23 cellular contexts compared by ENCODE assay signal in genomic region chr16:12204601-12205000, GRCh38.
DNase-seq lines count a peak whose midpoint lies in the region; ATAC-seq, FAIRE-seq and TF ChIP-seq lines count a peak whose summit lies in the region.
"Had no signal": no experiment of that assay in that cellular context is flagged by ENCODE, and none has a peak within 500 bp of the region (broad histone marks: within the 10 kb centered on the region; RNA-seq: fewer than 3 reads in every experiment).

No MANE protein-coding gene starts in this region.

- TF ChIP-seq RAD21 in HepG2 (CRISPR knock-in tag; IDR thresholded peaks at IDR 0.05), result no peak

- no peaks in the 10 kb centered on the region for H3K36me3 ChIP-seq in HepG2 (replicated peaks in 1 of 2; ENCODE audit: control insufficient read depth in 1 of 2, insufficient read depth in 2 of 2, low read length in 2 of 2)
- H3K36me3 ChIP-seq in right lobe of liver, result no peaks in the 10 kb centered on the region
- H3K36me3 ChIP-seq in neuronal stem cell (replicated peaks in 1 of 2; ENCODE audit: control insufficient read depth in 2 of 2, insufficient read depth in 2 of 2, low read length in 2 of 2), result no peaks in the 10 kb centered on the region

- TF ChIP-seq EP300 in HepG2 (IDR thresholded peaks at IDR 0.05; ENCODE audit: low read depth in 2 of 2, low read length in 2 of 2) (no peak), HepG2 (CRISPR knock-in tag; IDR thresholded peaks at IDR 0.05; ENCODE audit: borderline replicate concordance) (no peak)

- H3K23ac ChIP-seq in neuronal stem cell (ENCODE audit: low read depth, low read length, poor library complexity), result no peak overlapping the region

- no peaks in the 10 kb centered on the region for H3K79me2 ChIP-seq in HepG2 (ENCODE audit: insufficient read depth, low read length)

- H2AK5ac ChIP-seq in neuronal stem cell (ENCODE audit: low read depth, low read length), result no peak overlapping the region

- ATAC-seq in HepG2 (no peak), right lobe of liver (no peak), Right ventricle myocardium inferior (no peak)
- ATAC-seq: A549; CD8-positive, alpha-beta T cell had no signal

- H2AFZ ChIP-seq in HepG2 (ENCODE audit: low read length) (no peak overlapping the region), neuronal stem cell (ENCODE audit: low read length) (no peak overlapping the region)

- no peak overlapping the region for H3K18ac ChIP-seq in neuronal stem cell (ENCODE audit: low read length)

- no peak overlapping the region for H3K4ac ChIP-seq in neuronal stem cell (ENCODE audit: low read length)

- H4K91ac ChIP-seq in neuronal stem cell (ENCODE audit: low read depth, low read length, poor library complexity), result no peak overlapping the region

- H3K9ac ChIP-seq in HepG2 (ENCODE audit: insufficient read depth, low read depth, low read length) (no peak overlapping the region), neuronal stem cell (ENCODE audit: low read depth, low read length, poor library complexity) (peak overlapping the region; percentile 3)
- H3K9ac ChIP-seq: BLaER1 treated with 17β-estradiol and CSF1 and Interleukin-3, amounts not matched to agents 10 nM and 100 nM had no signal

- CTCF ChIA-PET in HepG2 (lab: Yijun Ruan, JAX; ENCODE audit: low intra/inter-chr PET ratio, low total read pairs), result no interaction called here

- H3K4me2 ChIP-seq in HepG2 (ENCODE audit: low read depth, low read length) (peak overlapping the region; percentile 65), neuronal stem cell (ENCODE audit: insufficient read depth, low read length, poor library complexity, severe bottlenecking) (no peak overlapping the region)
- H3K4me2 ChIP-seq: A549 had no signal

- H2BK120ac ChIP-seq in neuronal stem cell (ENCODE audit: low read depth, low read length), result no peak overlapping the region

- no peak overlapping the region for H2BK5ac ChIP-seq in neuronal stem cell (ENCODE audit: low read length)

- TF ChIP-seq CTCF in HepG2 (CRISPR knock-in tag; IDR thresholded peaks at IDR 0.05), result no peak
- no peak for TF ChIP-seq CTCF in right lobe of liver (IDR thresholded peaks at IDR 0.05)

- no peaks in the 10 kb centered on the region for H3K9me3 ChIP-seq in HepG2 (ENCODE audit: low read length)
- H3K9me3 ChIP-seq in right lobe of liver, result no peaks in the 10 kb centered on the region
- no peaks in the 10 kb centered on the region for H3K9me3 ChIP-seq in neuronal stem cell (replicated peaks in 1 of 2; ENCODE audit: control insufficient read depth in 2 of 2, insufficient read depth in 1 of 2, low read depth in 1 of 2, low read length in 2 of 2)
- H3K9me3 ChIP-seq: A549; BLaER1 treated with 17β-estradiol and CSF1 and Interleukin-3, amounts not matched to agents 10 nM and 100 nM; Caco-2 had no signal

- no peak overlapping the region for H2BK15ac ChIP-seq in neuronal stem cell (ENCODE audit: low read length)

- no peaks in the 10 kb centered on the region for H4K20me1 ChIP-seq in HepG2 (ENCODE audit: insufficient read depth, low read length)

- FAIRE-seq in HepG2 (lab: Jason Lieb, UNC), result no peak
- FAIRE-seq: A549, D721Med, G401.6, GM12891, GM19239 had no signal

- H3K79me1 ChIP-seq in neuronal stem cell (ENCODE audit: low read depth, low read length), result peaks cover 1% of the 10 kb centered on the region

- 54% methylated on average over 6 of the region's 6 CpGs for WGBS in HepG2 (ENCODE audit: low lambda C conversion rate)
- WGBS in right lobe of liver (ENCODE audit: insufficient coverage, low coverage, low lambda C conversion rate, missing lambda C conversion rate), result 90% methylated on average over 5 of the region's 6 CpGs
- no CpG with 5 or more reads among the region's 6 CpGs for WGBS in neuronal stem cell (ENCODE audit: extremely low coverage in 2 of 2, insufficient read length in 2 of 2, insufficient replicate concordance in 1 of 2), 2 donors

- intact Hi-C loops in HepG2 (cut with micrococcal nuclease; ENCODE audit: unreplicated experiment) (no loop called here), right lobe of liver (cut with DNase I) (no loop called here), head of caudate nucleus (cut with DNase I) (no loop called here), Right ventricle myocardium inferior (cut with DNase I) (no loop called here)

- DNase-seq in HepG2 (ENCODE audit: low spot score) (no peak), right lobe of liver (no peak), head of caudate nucleus (peak in 26 of 42 donors; percentile 11 to 76 (median 42)), neuronal stem cell (ENCODE audit: low spot score) (no peak), substantia nigra (lab: John Stamatoyannopoulos, UW) (no peak), NCI-H524 (lab: John Stamatoyannopoulos, UW) (no peak), NCI-H82 treated with DMSO at 0.1 percent for 48 hours (lab: John Stamatoyannopoulos, UW; ENCODE audit: unreplicated experiment) (no peak), Right ventricle myocardium inferior (ENCODE audit: missing footprints) (no peak)
- DNase-seq: AML-193; Caco-2; Calu3; CD4-positive, alpha-beta T cell; CD8-positive, alpha-beta T cell; DMS79 treated with DMSO at 0.1 percent for 48 hours; GF-D8 had no signal

- BruUV-seq in HepG2 (replicated peaks; lab: Mats Ljungman, UMichigan), result no TSS peak

- H3K27me3 ChIP-seq in HepG2 (ENCODE audit: control insufficient read depth in 1 of 2, insufficient read depth in 2 of 2, low read length in 2 of 2), result no peaks in the 10 kb centered on the region
- no peaks in the 10 kb centered on the region for H3K27me3 ChIP-seq in right lobe of liver
- H3K27me3 ChIP-seq in neuronal stem cell (ENCODE audit: control insufficient read depth in 3 of 3, insufficient read depth in 3 of 3, low read depth in 1 of 3, low read length in 3 of 3), result no peaks in the 10 kb centered on the region
- H3K27me3 ChIP-seq: BLaER1 treated with 17β-estradiol and CSF1 and Interleukin-3, amounts not matched to agents 10 nM and 100 nM had no signal

- no peak overlapping the region for H3K4me3 ChIP-seq in HepG2 (replicated peaks in 1 of 3; ENCODE audit: insufficient read depth in 1 of 3, low read depth in 2 of 3, low read length in 3 of 3)
- H3K4me3 ChIP-seq in right lobe of liver, result no peak overlapping the region
- no peak overlapping the region for H3K4me3 ChIP-seq in neuronal stem cell (ENCODE audit: low read length in 2 of 2)
- H3K4me3 ChIP-seq: A549; BLaER1 treated with 17β-estradiol and CSF1 and Interleukin-3, amounts not matched to agents 10 nM and 100 nM had no signal

- TF ChIP-seq POLR2A in HepG2 (IDR thresholded peaks at IDR 0.05; ENCODE audit: insufficient read depth in 1 of 2, low read depth in 2 of 2, low read length in 2 of 2) (no peak), right lobe of liver (IDR thresholded peaks at IDR 0.05) (no peak)

- POLR2A ChIA-PET in HepG2 (lab: Yijun Ruan, JAX), result interaction anchor here (1.1 to 2.6 kb wide), 5 partner anchors 8 to 107 kb away, joined by 3 to 8 read pairs (median 5); no protein-coding TSS in a partner anchor

- no peak overlapping the region for H4K8ac ChIP-seq in neuronal stem cell (ENCODE audit: low read depth, low read length)

- H3K14ac ChIP-seq in neuronal stem cell (ENCODE audit: low read length), result no peak overlapping the region

- in situ Hi-C loops in HepG2 (cut with HindIII; ENCODE audit: extremely low pct_ligation_motif_present, low pct_unique_long_range_greater_than_20kb), result no loop called here

- no peak overlapping the region for H2BK12ac ChIP-seq in neuronal stem cell (ENCODE audit: low read length)

- H3K4me1 ChIP-seq in HepG2 (ENCODE audit: insufficient read depth, low read length) (peaks cover 47% of the 10 kb centered on the region), right lobe of liver (no peaks in the 10 kb centered on the region), neuronal stem cell (ENCODE audit: control insufficient read depth in 2 of 2, insufficient read depth in 1 of 2, low read depth in 1 of 2, low read length in 2 of 2) (peaks cover 0 to 2% of the 10 kb centered on the region in 2 donors)
- H3K4me1 ChIP-seq: A549, Caco-2 had no signal

- H3K27ac ChIP-seq in HepG2 (ENCODE audit: extremely low read length, insufficient read depth, low read length) (no peak overlapping the region), right lobe of liver (no peak overlapping the region), neuronal stem cell (replicated peaks; ENCODE audit: low read length) (no peak overlapping the region), substantia nigra (ENCODE audit: low read depth, low read length, poor library complexity, severe bottlenecking) (peak overlapping the region; percentile 41)
- H3K27ac ChIP-seq: 22Rv1; A549; BLaER1 treated with 17β-estradiol and CSF1 and Interleukin-3, amounts not matched to agents 10 nM and 100 nM; C4-2B had no signal

TF ChIP-seq in HepG2, 621 proteins besides CTCF, POLR2A, EP300 and RAD21 (continues in another document):
- TF ChIP-seq ZNF7 (CRISPR knock-in tag; IDR thresholded peaks at IDR 0.05), result no peak
- 0 out of 2 replicates have a peak, but pooled peaks have one; percentile 63 for TF ChIP-seq ZNF224 (CRISPR knock-in tag; IDR thresholded peaks at IDR 0.05)
- peak; percentile 11; the same call in 1 of the 2 replicates for TF ChIP-seq HOXA9 (CRISPR knock-in tag; IDR thresholded peaks at IDR 0.05; ENCODE audit: borderline replicate concordance)
- no peak for TF ChIP-seq ZNF451 (CRISPR knock-in tag; IDR thresholded peaks at IDR 0.05)
- TF ChIP-seq ZNF264 (CRISPR knock-in tag; IDR thresholded peaks at IDR 0.05), result no peak
- TF ChIP-seq ELF3 (CRISPR knock-in tag; IDR thresholded peaks at IDR 0.05), result no peak
- TF ChIP-seq KAT2B (IDR thresholded peaks at IDR 0.05; ENCODE audit: borderline replicate concordance, low read depth, low read length), result no peak
- TF ChIP-seq ATF6 (CRISPR knock-in tag; conservative IDR thresholded peaks at IDR 0.05), result no peak
- TF ChIP-seq ZFY (CRISPR knock-in tag; IDR thresholded peaks at IDR 0.05), result no peak

Comparison
In these comparisons a context has a peak if more than half of its experiments do, and no peak if none do; other contexts are left out.
1. DNase-seq: peak in head of caudate nucleus (26 of 42); none in HepG2 (single experiment), right lobe of liver (0 of 3), neuronal stem cell (single experiment), substantia nigra (0 of 49), NCI-H524 (0 of 2), NCI-H82 treated with DMSO at 0.1 percent for 48 hours (single experiment) and Right ventricle myocardium inferior (single experiment).